Comparison of ENCODE assay signal across 9 cellular contexts in genomic region chr20:35318502-35319157, GRCh38. TPM values are rescaled to one million over a fixed set of nuclear protein-coding genes. Genes with fewer than 3 reads are reported as not detected.
A peak's percentile ranks its signal among the peaks of the same experiment; 100 is the strongest.
DNase-seq lines count a peak whose midpoint lies in the region; ATAC-seq and TF ChIP-seq lines count a peak whose summit lies in the region.
"Had no signal": no experiment of that assay in that cellular context is flagged by ENCODE, and none has a peak within 500 bp of the region (broad histone marks: within the 10 kb centered on the region; RNA-seq: fewer than 3 reads in every experiment).

No MANE protein-coding gene starts in this region.

- TF ChIP-seq CTCF in type B pancreatic cell (conservative IDR thresholded peaks at IDR 0.05), result no peak

- intact Hi-C loops in activated CD4-positive, alpha-beta T cell treated with anti-CD3 and anti-CD28 coated beads, Interleukin-2, amount 10 ng/mL, durations not matched to agents 24 days and 14 days (cut with micrococcal nuclease), result no loop called here
- intact Hi-C loops in left colon (cut with DNase I, micrococcal nuclease) (no loop called here), posterior vena cava (cut with DNase I) (no loop called here)

- no peaks in the 10 kb centered on the region for H3K27me3 Mint-ChIP-seq in activated CD4-positive, alpha-beta T cell treated with anti-CD3 and anti-CD28 coated beads, Interleukin-2, amount 10 ng/mL, durations not matched to agents 24 days and 14 days
- no peaks in the 10 kb centered on the region for H3K27me3 Mint-ChIP-seq in activated CD4-positive, alpha-beta T cell treated with anti-CD3 and anti-CD28 coated beads, Interleukin-2, amount 10 ng/mL, durations not matched to agents 7 days and 5 days
- H3K27me3 Mint-ChIP-seq in type B pancreatic cell, result no peaks in the 10 kb centered on the region

- CTCF ChIA-PET in activated CD4-positive, alpha-beta T cell treated with anti-CD3 and anti-CD28 coated beads, Interleukin-2, amount 10 ng/mL, durations not matched to agents 7 days and 5 days (lab: Charles Lee), result interaction anchor here (1.4 to 8.4 kb wide), 3 partner anchors 9 to 12 kb away, joined by 4 to 90 read pairs (median 5); no protein-coding TSS in a partner anchor

- peaks cover 44% of the 10 kb centered on the region for H3K4me1 Mint-ChIP-seq in activated CD4-positive, alpha-beta T cell treated with anti-CD3 and anti-CD28 coated beads, Interleukin-2, amount 10 ng/mL, durations not matched to agents 24 days and 14 days
- H3K4me1 Mint-ChIP-seq in activated CD4-positive, alpha-beta T cell treated with anti-CD3 and anti-CD28 coated beads, Interleukin-2, amount 10 ng/mL, durations not matched to agents 7 days and 5 days, result peaks cover 45% of the 10 kb centered on the region
- H3K4me1 Mint-ChIP-seq in type B pancreatic cell (ENCODE audit: unreplicated experiment), result peaks cover 38% of the 10 kb centered on the region

- peaks cover 7% of the 10 kb centered on the region for H3K36me3 Mint-ChIP-seq in activated CD4-positive, alpha-beta T cell treated with anti-CD3 and anti-CD28 coated beads, Interleukin-2, amount 10 ng/mL, durations not matched to agents 24 days and 14 days (ENCODE audit: low read depth)
- H3K36me3 Mint-ChIP-seq in activated CD4-positive, alpha-beta T cell treated with anti-CD3 and anti-CD28 coated beads, Interleukin-2, amount 10 ng/mL, durations not matched to agents 7 days and 5 days (ENCODE audit: low read depth), result peaks cover 3% of the 10 kb centered on the region
- H3K36me3 Mint-ChIP-seq in activated naive CD4-positive, alpha-beta T cell treated with anti-CD3 and anti-CD28 coated beads, Interleukin-2, amount 50 U/mL, for 72 hours, result no peaks in the 10 kb centered on the region
- peaks cover 6% of the 10 kb centered on the region for H3K36me3 Mint-ChIP-seq in type B pancreatic cell

- POLR2A ChIA-PET in activated CD4-positive, alpha-beta T cell treated with anti-CD3 and anti-CD28 coated beads, Interleukin-2, amount 10 ng/mL, durations not matched to agents 7 days and 5 days (lab: Charles Lee), result no interaction called here

- no peaks in the 10 kb centered on the region for H3K9me3 Mint-ChIP-seq in activated CD4-positive, alpha-beta T cell treated with anti-CD3 and anti-CD28 coated beads, Interleukin-2, amount 10 ng/mL, durations not matched to agents 24 days and 14 days
- H3K9me3 Mint-ChIP-seq in activated CD4-positive, alpha-beta T cell treated with anti-CD3 and anti-CD28 coated beads, Interleukin-2, amount 10 ng/mL, durations not matched to agents 7 days and 5 days, result no peaks in the 10 kb centered on the region
- no peaks in the 10 kb centered on the region for H3K9me3 Mint-ChIP-seq in activated naive CD4-positive, alpha-beta T cell treated with anti-CD3 and anti-CD28 coated beads, Interleukin-2, amount 50 U/mL, for 72 hours
- no peaks in the 10 kb centered on the region for H3K9me3 Mint-ChIP-seq in type B pancreatic cell

- peak; percentile 49 to 55 for ATAC-seq in activated naive CD4-positive, alpha-beta T cell treated with anti-CD3 and anti-CD28 coated beads, Interleukin-2, amount 50 U/mL, for 72 hours
- ATAC-seq in left colon (peak; percentile 88), HG02763 (IDR thresholded peaks at IDR 0.05; ENCODE audit: unreplicated experiment) (no peak)

- H3K4me3 Mint-ChIP-seq in activated CD4-positive, alpha-beta T cell treated with anti-CD3 and anti-CD28 coated beads, Interleukin-2, amount 10 ng/mL, durations not matched to agents 24 days and 14 days, result no peak overlapping the region
- H3K4me3 Mint-ChIP-seq in activated CD4-positive, alpha-beta T cell treated with anti-CD3 and anti-CD28 coated beads, Interleukin-2, amount 10 ng/mL, durations not matched to agents 7 days and 5 days, result no peak overlapping the region
- no peak overlapping the region for H3K4me3 Mint-ChIP-seq in type B pancreatic cell

- H3K27ac Mint-ChIP-seq in activated CD4-positive, alpha-beta T cell treated with anti-CD3 and anti-CD28 coated beads, Interleukin-2, amount 10 ng/mL, durations not matched to agents 24 days and 14 days, result peak overlapping the region; percentile 65
- no peak overlapping the region for H3K27ac Mint-ChIP-seq in activated CD4-positive, alpha-beta T cell treated with anti-CD3 and anti-CD28 coated beads, Interleukin-2, amount 10 ng/mL, durations not matched to agents 7 days and 5 days
- H3K27ac Mint-ChIP-seq in activated naive CD4-positive, alpha-beta T cell treated with anti-CD3 and anti-CD28 coated beads, Interleukin-2, amount 50 U/mL, for 72 hours, result peak overlapping the region; percentile 0 to 65
- H3K27ac Mint-ChIP-seq in type B pancreatic cell, result peak overlapping the region; percentile 84

- DNase-seq in activated CD4-positive, alpha-beta T cell treated with anti-CD3 and anti-CD28 coated beads, Interleukin-2, amount 10 ng/mL, durations not matched to agents 24 days and 14 days, result no peak
- DNase-seq in activated CD4-positive, alpha-beta T cell treated with anti-CD3 and anti-CD28 coated beads, Interleukin-2, amount 10 ng/mL, durations not matched to agents 7 days and 5 days, result no peak
- DNase-seq in activated naive CD4-positive, alpha-beta T cell treated with anti-CD3 and anti-CD28 coated beads, Interleukin-2, amount 50 U/mL, for 72 hours (ENCODE audit: low spot score in 2 of 2), result no peak
- DNase-seq in left colon, result peak; percentile 49 to 86
- DNase-seq in type B pancreatic cell (ENCODE audit: extremely low spot score, unreplicated experiment), result no peak
- DNase-seq in UCSD-AML1 (lab: John Stamatoyannopoulos, UW; ENCODE audit: unreplicated experiment), result no peak
- no peak for DNase-seq in posterior vena cava (ENCODE audit: low spot score)

RNA-seq across cellular contexts. Expression of gene FAM83C, which starts 26.4 kb away (rescaled TPM):
- not detected in 2 replicates for total RNA-seq in activated CD4-positive, alpha-beta T cell treated with anti-CD3 and anti-CD28 coated beads, Interleukin-2, amount 10 ng/mL, durations not matched to agents 24 days and 14 days
- not detected for total RNA-seq in activated CD4-positive, alpha-beta T cell treated with anti-CD3 and anti-CD28 coated beads, Interleukin-2, amount 10 ng/mL, durations not matched to agents 7 days and 5 days
- not detected for total RNA-seq in activated naive CD4-positive, alpha-beta T cell treated with anti-CD3 and anti-CD28 coated beads, Interleukin-2, amount 50 U/mL, for 72 hours
- total RNA-seq in left colon, result under 1 TPM in 1 of 2 donors, not detected in 1; 0.20 TPM
- total RNA-seq in type B pancreatic cell (ENCODE audit: low replicate concordance), result not detected in 2 replicates
- not detected for total RNA-seq in posterior vena cava
- total RNA-seq: H1 had no signal

RNA-seq across cellular contexts. Expression of gene EIF6, which starts 34.1 kb away (rescaled TPM):
- total RNA-seq in activated CD4-positive, alpha-beta T cell treated with anti-CD3 and anti-CD28 coated beads, Interleukin-2, amount 10 ng/mL, durations not matched to agents 24 days and 14 days, result 211 and 216 TPM in 2 replicates
- total RNA-seq in activated CD4-positive, alpha-beta T cell treated with anti-CD3 and anti-CD28 coated beads, Interleukin-2, amount 10 ng/mL, durations not matched to agents 7 days and 5 days, result 10 to 100 TPM; 87.4 to 93.3 TPM
- 100 to 1,000 TPM in 1 of 2 donors, 10 to 100 TPM in 1; 63.9 to 115 TPM for total RNA-seq in activated naive CD4-positive, alpha-beta T cell treated with anti-CD3 and anti-CD28 coated beads, Interleukin-2, amount 50 U/mL, for 72 hours
- total RNA-seq in left colon (100 to 1,000 TPM; 199 to 225 TPM), type B pancreatic cell (ENCODE audit: low replicate concordance) (124 and 185 TPM in 2 replicates), posterior vena cava (10 to 100 TPM; 61.9 to 89.7 TPM)

RNA-seq across cellular contexts. Expression of gene MMP24OS, which starts 40.7 kb away (rescaled TPM):
- 26.2 and 27.3 TPM in 2 replicates for total RNA-seq in activated CD4-positive, alpha-beta T cell treated with anti-CD3 and anti-CD28 coated beads, Interleukin-2, amount 10 ng/mL, durations not matched to agents 24 days and 14 days
- 10 to 100 TPM; 46.7 to 48.3 TPM for total RNA-seq in activated CD4-positive, alpha-beta T cell treated with anti-CD3 and anti-CD28 coated beads, Interleukin-2, amount 10 ng/mL, durations not matched to agents 7 days and 5 days
- total RNA-seq in activated naive CD4-positive, alpha-beta T cell treated with anti-CD3 and anti-CD28 coated beads, Interleukin-2, amount 50 U/mL, for 72 hours, result 10 to 100 TPM; 29.4 to 41.8 TPM
- total RNA-seq in left colon (100 to 1,000 TPM; 109 to 140 TPM), type B pancreatic cell (ENCODE audit: low replicate concordance) (63.1 and 77.1 TPM in 2 replicates), posterior vena cava (10 to 100 TPM; 40.4 to 54.6 TPM)

Comparison
In these comparisons a context has a peak if more than half of its experiments do, and no peak if none do; other contexts are left out.
1. DNase-seq: peak in left colon (2 of 2); none in activated CD4-positive, alpha-beta T cell treated with anti-CD3 and anti-CD28 coated beads, Interleukin-2, amount 10 ng/mL, durations not matched to agents 24 days and 14 days (single experiment), activated CD4-positive, alpha-beta T cell treated with anti-CD3 and anti-CD28 coated beads, Interleukin-2, amount 10 ng/mL, durations not matched to agents 7 days and 5 days (single experiment), activated naive CD4-positive, alpha-beta T cell treated with anti-CD3 and anti-CD28 coated beads, Interleukin-2, amount 50 U/mL, for 72 hours (0 of 2), type B pancreatic cell (single experiment), UCSD-AML1 (single experiment) and posterior vena cava (single experiment).